ENCODE assay signal across 20 cellular contexts in the genomic region with DNA sequence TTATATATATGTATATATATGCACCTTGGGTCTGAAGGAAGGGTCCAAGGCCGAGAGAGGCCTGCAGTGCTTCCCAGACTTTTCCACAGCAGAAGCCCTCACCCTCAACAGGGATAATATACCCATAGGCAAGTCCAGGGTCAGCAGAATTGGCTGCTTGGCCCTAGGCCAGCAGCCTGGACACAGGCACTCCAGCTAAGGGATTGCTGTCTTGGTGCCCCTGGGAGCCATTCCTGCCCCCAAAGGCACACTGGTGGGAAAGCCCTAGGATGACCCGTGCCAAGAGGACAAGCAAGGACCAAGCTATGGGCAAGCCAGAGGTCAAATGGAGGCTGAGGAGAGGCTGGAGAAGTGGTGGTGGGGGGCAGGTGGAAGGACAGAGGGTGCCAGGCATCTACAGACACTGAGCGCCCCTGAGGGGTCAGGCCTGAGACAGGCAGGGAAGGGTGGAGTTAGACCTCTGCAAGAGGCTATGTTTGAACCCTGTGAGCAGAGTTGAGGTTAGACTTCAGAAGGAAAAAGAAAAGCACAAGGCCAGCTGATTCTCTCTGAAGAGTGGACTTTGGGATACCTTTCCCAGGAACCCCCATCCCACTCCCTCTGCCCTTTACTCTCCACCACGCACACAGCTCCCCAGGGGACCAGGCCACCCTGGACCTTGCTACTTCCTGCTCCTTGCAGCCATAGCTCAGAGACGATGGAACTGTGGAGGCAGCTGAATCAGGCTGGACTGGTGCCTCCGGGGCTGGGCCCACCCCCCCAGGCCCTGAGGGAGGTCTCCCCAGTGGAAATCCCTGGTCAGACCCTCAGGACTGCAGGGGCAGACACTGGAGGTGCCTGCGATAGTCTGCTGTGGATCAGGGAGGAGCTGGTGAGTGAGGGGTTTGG. TPM values are rescaled to one million over a fixed set of nuclear protein-coding genes. Genes with fewer than 3 reads are reported as not detected.
A peak's percentile ranks its signal among the peaks of the same experiment; 100 is the strongest.
DNase-seq lines count a peak whose midpoint lies in the region; ATAC-seq, FAIRE-seq and TF ChIP-seq lines count a peak whose summit lies in the region.
"Had no signal": no experiment of that assay in that cellular context is flagged by ENCODE, and none has a peak within 500 bp of the region (broad histone marks: within the 10 kb centered on the region; RNA-seq: fewer than 3 reads in every experiment).

A gene with protein sequence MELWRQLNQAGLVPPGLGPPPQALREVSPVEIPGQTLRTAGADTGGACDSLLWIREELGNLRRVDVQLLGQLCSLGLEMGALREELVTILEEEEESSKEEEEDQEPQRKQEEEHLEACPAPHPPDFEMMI (plus strand): TSS at position 684 of the 888 bp plus-strand sequence. CDS start 14 bp downstream, at position 698.

- H3K79me2 ChIP-seq in OCI-LY3 (ENCODE audit: low read length), result peaks cover 19% of the 10 kb centered on the region

- H4K20me1 ChIP-seq in OCI-LY3 (ENCODE audit: insufficient read depth, low read length), result no peaks in the 10 kb centered on the region

- ATAC-seq in Right ventricle myocardium superior (ENCODE audit: poor library complexity) (no peak), heart right ventricle (no peak), upper lobe of right lung (no peak)
- ATAC-seq: activated CD4-positive, alpha-beta T cell treated with anti-CD3 and anti-CD28 coated beads for 36 hours had no signal

- intact Hi-C loops in Right ventricle myocardium superior (cut with DNase I), result no loop called here
- intact Hi-C loops in heart right ventricle (cut with DNase I), result loop anchor here in 2 of 10 donors (5.0 kb wide), 2 partner anchors 45 to 90 kb away; partner anchors contain the start of genes BCKDHA (in 1 of the 2), EXOSC5 (in 1 of the 2) and TGFB1 (in 1 of the 2)
- intact Hi-C loops in kidney (cut with DNase I), result loop anchor here (10.0 kb wide), 1 partner anchor 132 kb away; the partner anchor contains the start of gene CEACAM21
- intact Hi-C loops in upper lobe of right lung (cut with DNase I), result loop anchor here (10.0 kb wide), 1 partner anchor 132 kb away; the partner anchor contains the start of gene CEACAM21

- WGBS in heart right ventricle, 2 donors, result 61 to 62% methylated on average over 7 of the region's 7 CpGs

- H3K9me3 ChIP-seq in heart right ventricle (no peaks in the 10 kb centered on the region), OCI-LY3 (ENCODE audit: insufficient read depth, low read length) (no peaks in the 10 kb centered on the region), kidney (ENCODE audit: control insufficient read depth in 1 of 2, low read length in 2 of 2) (no peaks in the 10 kb centered on the region), upper lobe of right lung (no peaks in the 10 kb centered on the region)
- H3K9me3 ChIP-seq: thoracic aorta had no signal

- H3K36me3 ChIP-seq in heart right ventricle (peaks cover 0 to 7% (median 0%) of the 10 kb centered on the region in 9 donors), OCI-LY3 (replicated peaks; ENCODE audit: low read depth, low read length) (peaks cover 4% of the 10 kb centered on the region), kidney (ENCODE audit: control insufficient read depth in 1 of 2, insufficient read depth in 2 of 2, low read length in 2 of 2) (no peaks in the 10 kb centered on the region), upper lobe of right lung (no peaks in the 10 kb centered on the region)
- H3K36me3 ChIP-seq: thoracic aorta had no signal

- H3K27me3 ChIP-seq in heart right ventricle (peaks cover 0 to 16% (median 4%) of the 10 kb centered on the region in 7 donors), OCI-LY3 (ENCODE audit: low read depth, low read length) (peaks cover 3% of the 10 kb centered on the region; the same call in 1 of the 2 replicates), upper lobe of right lung (no peaks in the 10 kb centered on the region)

- DNase-seq in Right ventricle myocardium superior (peak; percentile 33), heart right ventricle (no peak), kidney (no peak), upper lobe of right lung (peak; percentile 58), 8988T (no peak), SIG-M5 treated with dmso at 0.1 percent for 504 hours (lab: John Stamatoyannopoulos, UW; ENCODE audit: unreplicated experiment) (no peak)
- DNase-seq: activated CD4-positive, alpha-beta T cell treated with anti-CD3 and anti-CD28 coated beads for 36 hours; anterior cingulate cortex; endodermal cell; MG63; NCI-H1694 treated with DMSO at 0.1 percent for 48 hours; NCI-H446; occipital lobe; OCI-M1 had no signal

- H2AFZ ChIP-seq in OCI-LY3 (ENCODE audit: low read depth, low read length), result peak within 1 kb of the TSS; percentile 97

- peak within 1 kb of the TSS; percentile 34; the same call in 1 of the 2 replicates for H3K9ac ChIP-seq in OCI-LY3 (ENCODE audit: low read length)
- no peak within 1 kb of the TSS for H3K9ac ChIP-seq in kidney (ENCODE audit: low read length in 2 of 2)

- no peak within 1 kb of the TSS for H3K4me3 ChIP-seq in heart right ventricle
- peak within 1 kb of the TSS; percentile 22; the same call in 1 of the 2 replicates for H3K4me3 ChIP-seq in OCI-LY3 (ENCODE audit: low read length)
- H3K4me3 ChIP-seq in kidney (ENCODE audit: low read length in 2 of 2), result peak within 1 kb of the TSS; percentile 38 to 52
- H3K4me3 ChIP-seq in upper lobe of right lung, result no peak within 1 kb of the TSS
- H3K4me3 ChIP-seq: MG63, thoracic aorta had no signal

- H3K27ac ChIP-seq in heart right ventricle, result peak within 1 kb of the TSS in 1 of 10 donors; percentile 31
- H3K27ac ChIP-seq in OCI-LY3 (ENCODE audit: low read length), result no peak within 1 kb of the TSS
- peak within 1 kb of the TSS in 1 of 2 donors; percentile 43 for H3K27ac ChIP-seq in kidney (ENCODE audit: low read depth in 2 of 2, low read length in 2 of 2)
- no peak within 1 kb of the TSS for H3K27ac ChIP-seq in upper lobe of right lung
- H3K27ac ChIP-seq: thoracic aorta had no signal

- peak within 1 kb of the TSS; percentile 62 for H3K4me2 ChIP-seq in OCI-LY3 (ENCODE audit: low read length)

- H3K4me1 ChIP-seq in heart right ventricle (peaks cover 0 to 31% (median 15%) of the 10 kb centered on the region in 9 donors), OCI-LY3 (ENCODE audit: low read length) (peaks cover 30% of the 10 kb centered on the region), kidney (ENCODE audit: control insufficient read depth in 1 of 2, insufficient read depth in 1 of 2, low read depth in 1 of 2, low read length in 2 of 2) (peaks cover 0 to 3% of the 10 kb centered on the region in 2 donors), upper lobe of right lung (peaks cover 5% of the 10 kb centered on the region)

- no peak for TF ChIP-seq CTCF in heart right ventricle (IDR thresholded peaks at IDR 0.05)
- TF ChIP-seq CTCF in OCI-LY3 (IDR thresholded peaks at IDR 0.05; ENCODE audit: low read depth, low read length), result no peak
- TF ChIP-seq CTCF in kidney (IDR thresholded peaks at IDR 0.05; ENCODE audit: borderline replicate concordance, extremely low read depth, insufficient read depth), result no peak
- no peak for TF ChIP-seq CTCF in upper lobe of right lung (IDR thresholded peaks at IDR 0.05)

- no peak for FAIRE-seq in kidney (lab: Jason Lieb, UNC)
- FAIRE-seq: D721Med had no signal

RNA-seq across cellular contexts. Expression of the gene that starts here (rescaled TPM):
- total RNA-seq in Right ventricle myocardium superior, result not detected
- total RNA-seq in heart right ventricle, result under 1 TPM in 1 of 10 donors, not detected in 9; 0.37 TPM
- under 1 TPM in 1 of 2 donors, not detected in 1; 0.10 TPM for polyA plus RNA-seq in heart right ventricle
- not detected for total RNA-seq in kidney
- polyA plus RNA-seq in kidney (ENCODE audit: insufficient read depth, low read depth, low replicate concordance), result 23.1 TPM
- total RNA-seq in upper lobe of right lung, result not detected
- total RNA-seq: activated CD4-positive, alpha-beta T cell treated with anti-CD3 and anti-CD28 coated beads for 36 hours; endodermal cell; G401; HT1080; occipital lobe; SK-MEL-5; thoracic aorta had no signal

Comparison
In these comparisons a context has a peak if more than half of its experiments do, and no peak if none do; other contexts are left out.
1. RNA of the gene that starts here (polyA plus RNA-seq): 23.1 TPM in kidney (single experiment); 0.10 TPM in heart right ventricle; every median in the first group is over 10 times any median in the second.
2. Peak in DNase-seq in Right ventricle myocardium superior; RNA of the gene not detected or under 1 TPM.
3. Peak in DNase-seq in upper lobe of right lung; RNA of the gene not detected or under 1 TPM.
4. H3K4me3 ChIP-seq: peak in OCI-LY3 (single experiment) and kidney (2 of 2); none in heart right ventricle (0 of 10) and upper lobe of right lung (single experiment).